ENCODE assay signal across 12 cellular contexts in genomic region chr15:78761891-78762385, GRCh38. TPM values are rescaled to one million over a fixed set of nuclear protein-coding genes. Genes with fewer than 3 reads are reported as not detected.
DNase-seq lines count a peak whose midpoint lies in the region; ATAC-seq and TF ChIP-seq lines count a peak whose summit lies in the region.
"Had no signal": no experiment of that assay in that cellular context is flagged by ENCODE, and none has a peak within 500 bp of the region (broad histone marks: within the 10 kb centered on the region; RNA-seq: fewer than 3 reads in every experiment).

No MANE protein-coding gene starts in this region.

- no peak overlapping the region for H3K4me3 ChIP-seq in lower lobe of right lung
- H3K4me3 ChIP-seq in upper lobe of right lung: no peak overlapping the region
- H3K4me3 ChIP-seq: mucosa of descending colon, PC-9 had no signal

- H3K36me3 ChIP-seq in lower lobe of right lung (no peaks in the 10 kb centered on the region), upper lobe of right lung (no peaks in the 10 kb centered on the region)

- H3K4me1 Mint-ChIP-seq in activated naive CD4-positive, alpha-beta T cell treated with anti-CD3 and anti-CD28 coated beads, Interleukin-2, amount 50 U/mL, for 24 hours: peaks cover 22% of the 10 kb centered on the region
- H3K4me1 Mint-ChIP-seq in activated CD8-positive, alpha-beta T cell treated with anti-CD3 and anti-CD28 coated beads for 36 hours (ENCODE audit: low read depth): peaks cover 28% of the 10 kb centered on the region
- peaks cover 16% of the 10 kb centered on the region for H3K4me1 Mint-ChIP-seq in MCF 10A (ENCODE audit: insufficient read depth, unreplicated experiment)

- POLR2A ChIA-PET in activated CD8-positive, alpha-beta T cell treated with anti-CD3 and anti-CD28 coated beads for 36 hours (lab: Charles Lee): no interaction called here
- POLR2A ChIA-PET in MCF 10A (lab: Yijun Ruan, JAX): no interaction called here

- no peak for TF ChIP-seq CTCF in activated CD8-positive, alpha-beta T cell treated with anti-CD3 and anti-CD28 coated beads for 36 hours (IDR thresholded peaks at IDR 0.05)
- no peak for TF ChIP-seq CTCF in lower lobe of right lung (IDR thresholded peaks at IDR 0.05)
- TF ChIP-seq CTCF in upper lobe of right lung (IDR thresholded peaks at IDR 0.05): no peak
- no peak for TF ChIP-seq CTCF in MCF 10A (IDR thresholded peaks at IDR 0.05; ENCODE audit: unreplicated experiment)

- H3K4me3 Mint-ChIP-seq in activated naive CD4-positive, alpha-beta T cell treated with anti-CD3 and anti-CD28 coated beads, Interleukin-2, amount 50 U/mL, for 24 hours: peak overlapping the region; percentile 42
- peak overlapping the region; percentile 19 for H3K4me3 Mint-ChIP-seq in activated CD8-positive, alpha-beta T cell treated with anti-CD3 and anti-CD28 coated beads for 36 hours
- H3K4me3 Mint-ChIP-seq in MCF 10A (ENCODE audit: unreplicated experiment): no peak overlapping the region

- BruUV-seq in MCF 10A (replicated peaks; lab: Mats Ljungman, UMichigan): no TSS peak

- no peaks in the 10 kb centered on the region for H3K27me3 ChIP-seq in lower lobe of right lung (ENCODE audit: low read depth)
- H3K27me3 ChIP-seq in upper lobe of right lung: no peaks in the 10 kb centered on the region

- H3K9me3 Mint-ChIP-seq in activated naive CD4-positive, alpha-beta T cell treated with anti-CD3 and anti-CD28 coated beads, Interleukin-2, amount 50 U/mL, for 24 hours: no peaks in the 10 kb centered on the region
- no peaks in the 10 kb centered on the region for H3K9me3 Mint-ChIP-seq in activated CD8-positive, alpha-beta T cell treated with anti-CD3 and anti-CD28 coated beads for 36 hours
- no peaks in the 10 kb centered on the region for H3K9me3 Mint-ChIP-seq in MCF 10A (ENCODE audit: unreplicated experiment)

- H3K4me1 ChIP-seq in lower lobe of right lung (peaks cover 26% of the 10 kb centered on the region), upper lobe of right lung (peaks cover 12% of the 10 kb centered on the region)

- H3K27ac ChIP-seq in lower lobe of right lung (no peak overlapping the region), upper lobe of right lung (peak overlapping the region; percentile 68)
- H3K27ac ChIP-seq: PC-9 had no signal

- intact Hi-C loops in activated CD8-positive, alpha-beta T cell treated with anti-CD3 and anti-CD28 coated beads for 36 hours (cut with micrococcal nuclease): loop anchor here (10.0 kb wide), 1 partner anchor 53 kb away; the partner anchor contains the start of gene ADAMTS7
- intact Hi-C loops in lower lobe of right lung (cut with DNase I): no loop called here
- intact Hi-C loops in upper lobe of right lung (cut with DNase I): no loop called here
- intact Hi-C loops in MCF 10A (cut with micrococcal nuclease): no loop called here

- H3K36me3 Mint-ChIP-seq in activated naive CD4-positive, alpha-beta T cell treated with anti-CD3 and anti-CD28 coated beads, Interleukin-2, amount 50 U/mL, for 24 hours: no peaks in the 10 kb centered on the region
- H3K36me3 Mint-ChIP-seq in activated CD8-positive, alpha-beta T cell treated with anti-CD3 and anti-CD28 coated beads for 36 hours (ENCODE audit: low read depth): no peaks in the 10 kb centered on the region
- H3K36me3 Mint-ChIP-seq in MCF 10A (ENCODE audit: insufficient read depth, unreplicated experiment): peaks cover 7% of the 10 kb centered on the region

- no peaks in the 10 kb centered on the region for H3K27me3 Mint-ChIP-seq in activated naive CD4-positive, alpha-beta T cell treated with anti-CD3 and anti-CD28 coated beads, Interleukin-2, amount 50 U/mL, for 24 hours
- H3K27me3 Mint-ChIP-seq in activated CD8-positive, alpha-beta T cell treated with anti-CD3 and anti-CD28 coated beads for 36 hours: no peaks in the 10 kb centered on the region
- H3K27me3 Mint-ChIP-seq in MCF 10A (ENCODE audit: insufficient read depth, unreplicated experiment): no peaks in the 10 kb centered on the region

- CTCF ChIA-PET in activated CD8-positive, alpha-beta T cell treated with anti-CD3 and anti-CD28 coated beads for 36 hours (lab: Charles Lee): interaction anchor here (0.8 kb wide), 1 partner anchor 11 kb away, joined by 3 read pairs; no protein-coding TSS in a partner anchor
- CTCF ChIA-PET in MCF 10A (lab: Yijun Ruan, JAX): interaction anchor here (0.5 kb wide), 1 partner anchor 72 kb away, joined by 6 read pairs; no protein-coding TSS in a partner anchor

- H3K9me3 ChIP-seq in lower lobe of right lung: no peaks in the 10 kb centered on the region
- no peaks in the 10 kb centered on the region for H3K9me3 ChIP-seq in upper lobe of right lung
- H3K9me3 ChIP-seq: mucosa of descending colon had no signal

- peak; percentile 23 for ATAC-seq in activated CD8-positive, alpha-beta T cell treated with anti-CD3 and anti-CD28 coated beads for 36 hours
- no peak for ATAC-seq in lower lobe of right lung
- no peak for ATAC-seq in upper lobe of right lung

- peak overlapping the region; percentile 91 for H3K27ac Mint-ChIP-seq in activated naive CD4-positive, alpha-beta T cell treated with anti-CD3 and anti-CD28 coated beads, Interleukin-2, amount 50 U/mL, for 24 hours
- H3K27ac Mint-ChIP-seq in activated CD8-positive, alpha-beta T cell treated with anti-CD3 and anti-CD28 coated beads for 36 hours: peak overlapping the region; percentile 89
- no peak overlapping the region for H3K27ac Mint-ChIP-seq in MCF 10A (ENCODE audit: low read depth, unreplicated experiment)

- DNase-seq in activated naive CD4-positive, alpha-beta T cell treated with anti-CD3 and anti-CD28 coated beads, Interleukin-2, amount 50 U/mL, for 16 hours: no peak
- peak; percentile 17 for DNase-seq in activated CD8-positive, alpha-beta T cell treated with anti-CD3 and anti-CD28 coated beads for 36 hours
- DNase-seq in lower lobe of right lung: peak; percentile 28
- DNase-seq in upper lobe of right lung: no peak
- no peak for DNase-seq in retina
- DNase-seq in MCF 10A (ENCODE audit: unreplicated experiment): no peak
- no peak for DNase-seq in GM19240 (ENCODE audit: insufficient read length, low spot score)
- DNase-seq: NCI-H2171 treated with DMSO at 0.1 percent for 48 hours, PC-9, T1000 had no signal

RNA-seq across cellular contexts. Expression of gene ADAMTS7, which starts 49.3 kb away (rescaled TPM):
- under 1 TPM; 0.23 to 0.60 TPM for total RNA-seq in activated CD8-positive, alpha-beta T cell treated with anti-CD3 and anti-CD28 coated beads for 36 hours
- total RNA-seq in lower lobe of right lung: 5.3 TPM
- 9.1 TPM for total RNA-seq in upper lobe of right lung
- total RNA-seq in MCF 10A (2022): 10.7 and 10.8 TPM in 2 replicates

Comparison
In these comparisons a context has a peak if more than half of its experiments do, and no peak if none do; other contexts are left out.
1. DNase-seq: peak in activated CD8-positive, alpha-beta T cell treated with anti-CD3 and anti-CD28 coated beads for 36 hours (single experiment) and lower lobe of right lung (single experiment); none in activated naive CD4-positive, alpha-beta T cell treated with anti-CD3 and anti-CD28 coated beads, Interleukin-2, amount 50 U/mL, for 16 hours (single experiment), upper lobe of right lung (single experiment), retina (single experiment), MCF 10A (single experiment) and GM19240 (single experiment).